Comparison of ENCODE assay signal across 32 cellular contexts in genomic region chr13:111048387-111048786, GRCh38.
"Had no signal": no experiment of that assay in that cellular context is flagged by ENCODE, and none has a peak within 500 bp of the region (broad histone marks: within the 10 kb centered on the region; RNA-seq: fewer than 3 reads in every experiment).

No MANE protein-coding gene starts in this region.

- H3K9me3 ChIP-seq: adrenal gland, body of pancreas, breast epithelium had no signal

- H3K27me3 ChIP-seq: adrenal gland, body of pancreas, brain microvascular endothelial cell, breast epithelium had no signal

- DNase-seq: activated B cell treated with CpG ODN at 0.5 μM for 24 hours; activated CD4-positive, alpha-beta memory T cell treated with anti-CD3 and anti-CD28 coated beads, Interleukin-2, amount 10 ng/mL, durations not matched to agents 7 days and 5 days; activated CD4-positive, alpha-beta T cell treated with anti-CD3 and anti-CD28 coated beads for 4 hours; activated CD4-positive, alpha-beta T cell treated with anti-CD3 and anti-CD28 coated beads, Interleukin-2, amount 10 ng/mL, durations not matched to agents 7 days and 5 days; activated CD4-positive, alpha-beta T cell treated with anti-CD3 and anti-CD28 coated beads, Interleukin-2, amount 50 U/mL, for 48 hours; activated CD4-positive, CD25-positive, alpha-beta regulatory T cell treated with anti-CD3 and anti-CD28 coated beads, Interleukin-2, amount 50 U/mL, for 72 hours; activated CD8-positive, alpha-beta memory T cell treated with anti-CD3 and anti-CD28 coated beads for 24 hours; activated CD8-positive, alpha-beta memory T cell treated with anti-CD3 and anti-CD28 coated beads, Interleukin-2, amount 10 ng/mL, durations not matched to agents 7 days and 5 days; activated CD8-positive, alpha-beta memory T cell treated with anti-CD3 and anti-CD28 coated beads, Interleukin-2, amount 50 U/mL, for 48 hours; activated CD8-positive, alpha-beta T cell treated with anti-CD3 and anti-CD28 coated beads, Interleukin-2, amount 10 ng/mL, durations not matched to agents 7 days and 5 days; activated effector memory CD4-positive, alpha-beta T cell treated with Interleukin-2 at 50 U/mL for 16 hours; activated gamma-delta T cell; activated naive CD4-positive, alpha-beta T cell treated with anti-CD3 and anti-CD28 coated beads for 36 hours; activated naive CD4-positive, alpha-beta T cell treated with anti-CD3 and anti-CD28 coated beads, Interleukin-2, amount 50 U/mL, for 16 hours; activated naive CD8-positive, alpha-beta T cell treated with anti-CD3 and anti-CD28 coated beads for 36 hours; activated T-cell treated with anti-CD3 and anti-CD28 coated beads, Interleukin-2, amount 50 U/mL, for 24 hours; activated T-cell treated with anti-CD3 and anti-CD28 coated beads, Interleukin-2, amount 50 U/mL, for 48 hours; adrenal gland; amniotic stem cell; aorta; body of pancreas; brain microvascular endothelial cell; central memory CD4-positive, alpha-beta T cell; SW 1271; T-helper 1 cell; T-helper 2 cell; T-helper 9 cell had no signal

- ATAC-seq: activated CD8-positive, alpha-beta memory T cell treated with anti-CD3 and anti-CD28 coated beads, Interleukin-2, amount 10 ng/mL, durations not matched to agents 7 days and 5 days; activated CD8-positive, alpha-beta T cell treated with anti-CD3 and anti-CD28 coated beads, Interleukin-2, amount 10 ng/mL, durations not matched to agents 7 days and 5 days; activated naive CD4-positive, alpha-beta T cell treated with anti-CD3 and anti-CD28 coated beads, Interleukin-2, amount 50 U/mL, for 72 hours; body of pancreas had no signal

- H3K36me3 ChIP-seq: adrenal gland, brain microvascular endothelial cell, breast epithelium had no signal

- H3K4me1 ChIP-seq: adrenal gland, breast epithelium had no signal

- H3K4me3 ChIP-seq: adrenal gland, body of pancreas, breast epithelium had no signal

- H3K27ac ChIP-seq: adrenal gland, body of pancreas, brain microvascular endothelial cell, breast epithelium, VCaP had no signal

- FAIRE-seq: astrocyte, TTC549 had no signal
